In the genomic region with DNA sequence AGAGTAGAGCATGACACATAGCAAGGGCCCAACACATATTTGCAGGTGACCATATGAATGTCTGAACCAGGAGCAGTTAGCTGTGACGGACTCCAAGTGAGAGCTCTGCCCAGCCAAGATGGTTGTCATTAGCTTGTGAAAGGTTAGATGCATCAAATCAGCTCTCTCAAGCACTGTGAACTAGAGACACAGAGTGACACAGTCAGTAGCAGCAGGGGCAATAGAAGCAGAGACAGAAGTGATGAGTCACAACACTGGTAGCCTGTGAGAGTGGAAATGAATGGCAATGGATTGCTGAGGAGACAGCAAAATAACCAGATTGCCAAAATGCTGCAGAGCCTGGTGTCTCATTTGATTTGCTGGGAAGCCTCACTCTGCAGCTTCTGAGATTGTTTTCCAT, we compare ENCODE assay signal across 31 cellular contexts.
A peak's percentile ranks its signal among the peaks of the same experiment; 100 is the strongest.
DNase-seq lines count a peak whose midpoint lies in the region; ATAC-seq and TF ChIP-seq lines count a peak whose summit lies in the region.
"Had no signal": no experiment of that assay in that cellular context is flagged by ENCODE, and none has a peak within 500 bp of the region (broad histone marks: within the 10 kb centered on the region; RNA-seq: fewer than 3 reads in every experiment).

No MANE protein-coding gene starts in this region.

- no peaks in the 10 kb centered on the region for H4K20me1 ChIP-seq in OCI-LY7 (ENCODE audit: insufficient read depth, low read length)
- H4K20me1 ChIP-seq: BLaER1 had no signal

- TF ChIP-seq CTCF in kidney epithelial cell (IDR thresholded peaks at IDR 0.05; ENCODE audit: insufficient read depth, low read length, poor library complexity, severe bottlenecking) (no peak), OCI-LY7 (conservative IDR thresholded peaks at IDR 0.05; ENCODE audit: low read length) (no peak)

- H3K4me3 ChIP-seq in kidney epithelial cell (ENCODE audit: low read depth, low read length) = no peak overlapping the region
- H3K4me3 ChIP-seq in OCI-LY7 (ENCODE audit: low read depth, low read length, poor library complexity, severe bottlenecking) = no peak overlapping the region
- H3K4me3 ChIP-seq: adrenal gland, BLaER1, lung, MG63, prostate gland, skin epidermis, suprapubic skin had no signal

- H3K79me2 ChIP-seq in OCI-LY7 (ENCODE audit: insufficient read depth, low read depth, low read length) = no peaks in the 10 kb centered on the region

- no peaks in the 10 kb centered on the region for H3K36me3 ChIP-seq in kidney epithelial cell (ENCODE audit: control insufficient read depth, insufficient read depth, low read length)
- H3K36me3 ChIP-seq in OCI-LY7 (ENCODE audit: insufficient read depth, low read length) = no peaks in the 10 kb centered on the region
- H3K36me3 ChIP-seq: adrenal gland, BLaER1, brain microvascular endothelial cell, MG63, neutrophil, prostate gland, suprapubic skin had no signal

- intact Hi-C loops in OCI-LY7 (cut with micrococcal nuclease; ENCODE audit: unreplicated experiment) = no loop called here

- no peaks in the 10 kb centered on the region for H3K9me2 ChIP-seq in OCI-LY7 (ENCODE audit: insufficient read depth, low read length)

- no peak overlapping the region for H3K4me2 ChIP-seq in OCI-LY7 (ENCODE audit: low read length)
- H3K4me2 ChIP-seq: BLaER1 had no signal

- no TSS peak for BruUV-seq in OCI-LY7 (replicated peaks; lab: Mats Ljungman, UMichigan)

- CTCF ChIA-PET in OCI-LY7 (lab: Charles Lee; ENCODE audit: unreplicated experiment) = no interaction called here

- POLR2A ChIA-PET in OCI-LY7 (lab: Charles Lee) = no interaction called here

- no peaks in the 10 kb centered on the region for H3K27me3 ChIP-seq in kidney epithelial cell (ENCODE audit: control insufficient read depth, insufficient read depth, low read length)
- H3K27me3 ChIP-seq: adrenal gland, BLaER1, brain microvascular endothelial cell, MG63, neutrophil, suprapubic skin had no signal

- no peaks in the 10 kb centered on the region for H3K4me1 ChIP-seq in OCI-LY7 (ENCODE audit: insufficient read depth, low read length, poor library complexity, severe bottlenecking)
- H3K4me1 ChIP-seq: adrenal gland, BLaER1, prostate gland, suprapubic skin had no signal

- peak; percentile 51 for ATAC-seq in GM18868 (IDR thresholded peaks at IDR 0.05; ENCODE audit: unreplicated experiment)
- ATAC-seq: activated CD4-positive, alpha-beta T cell treated with anti-CD3 and anti-CD28 coated beads for 36 hours had no signal

- no peak overlapping the region for H3K27ac ChIP-seq in OCI-LY7 (ENCODE audit: low read depth, low read length, poor library complexity, severe bottlenecking)
- H3K27ac ChIP-seq: adrenal gland, BLaER1, brain microvascular endothelial cell, neutrophil, prostate gland, skin epidermis, suprapubic skin had no signal

- H3K9me3 ChIP-seq in OCI-LY7 (ENCODE audit: low read length) = no peaks in the 10 kb centered on the region
- H3K9me3 ChIP-seq: adrenal gland, BLaER1, MG63, neutrophil, prostate gland, suprapubic skin had no signal

- peak; percentile 65 for DNase-seq in Ammon's horn (ENCODE audit: low spot score)
- peak; percentile 25 for DNase-seq in astrocyte of the hippocampus (ENCODE audit: low read depth, low spot score)
- DNase-seq in kidney epithelial cell (ENCODE audit: low read depth) = peak; percentile 29
- DNase-seq in OCI-LY7 (ENCODE audit: low spot score) = no peak
- DNase-seq in retina = no peak
- no peak for DNase-seq in NCI-H774 (lab: John Stamatoyannopoulos, UW)
- DNase-seq in cerebellar nuclear complex (lab: John Stamatoyannopoulos, UW) = no peak
- DNase-seq: activated CD4-positive, alpha-beta T cell treated with anti-CD3 and anti-CD28 coated beads for 36 hours; activated naive CD4-positive, alpha-beta T cell treated with Interleukin-2 at 50 U/mL for 16 hours; activated T-cell treated with anti-CD3 and anti-CD28 coated beads, Interleukin-2, amount 50 U/mL, for 1 hour; brain microvascular endothelial cell; Calu3; effector CD8-positive, alpha-beta T cell; EL; erythroblast; foreskin melanocyte; immature natural killer cell; MG63; NCI-H1417 treated with DMSO at 0.1 percent for 48 hours; NCI-H2081 treated with DMSO at 0.1 percent for 48 hours; NCI-H524 treated with DMSO at 0.1 percent for 48 hours; RPMI8226; stimulated activated CD4-positive, alpha-beta T cell treated with anti-CD3 and anti-CD28 coated beads, Interleukin-1b, Interleukin-23, amount 100 ng/mL, for 48 hours had no signal

- no peak overlapping the region for H2AFZ ChIP-seq in OCI-LY7 (ENCODE audit: low read length)

Comparison
In these comparisons a context has a peak if more than half of its experiments do, and no peak if none do; other contexts are left out.
1. DNase-seq: peak in Ammon's horn (single experiment), astrocyte of the hippocampus (single experiment) and kidney epithelial cell (single experiment); none in OCI-LY7 (single experiment), retina (single experiment), NCI-H774 (single experiment) and cerebellar nuclear complex (0 of 2).